ENCODE assay signal across 30 cellular contexts in genomic region chr7:47290466-47290865, GRCh38.
DNase-seq lines count a peak whose midpoint lies in the region; ATAC-seq, FAIRE-seq and TF ChIP-seq lines count a peak whose summit lies in the region.
"Had no signal": no experiment of that assay in that cellular context is flagged by ENCODE, and none has a peak within 500 bp of the region (broad histone marks: within the 10 kb centered on the region; RNA-seq: fewer than 3 reads in every experiment).

No MANE protein-coding gene starts in this region.

- ATAC-seq in psoas muscle (no peak), T-cell (replicated peaks in 1 of 4) (no peak)
- ATAC-seq: natural killer cell had no signal

- H3K27me3 Mint-ChIP-seq in HFFc6 (ENCODE audit: insufficient read depth), result peaks cover 5% of the 10 kb centered on the region
- peaks cover 0 to 2% of the 10 kb centered on the region in 2 donors for H3K27me3 Mint-ChIP-seq in T-cell
- no peaks in the 10 kb centered on the region for H3K27me3 Mint-ChIP-seq in activated naive CD4-positive, alpha-beta T cell treated with anti-CD3 and anti-CD28 coated beads for 36 hours (ENCODE audit: low read depth)
- H3K27me3 Mint-ChIP-seq: activated CD4-positive, alpha-beta memory T cell treated with anti-CD3 and anti-CD28 coated beads, Interleukin-2, amount 10 ng/mL, durations not matched to agents 7 days and 5 days; CD4-positive, alpha-beta T cell; central memory CD8-positive, alpha-beta T cell had no signal

- H3K4me3 ChIP-seq in BLaER1 treated with 17β-estradiol and CSF1 and Interleukin-3, amounts not matched to agents 10 nM and 100 nM, result 0 out of 20 replicates have a peak overlapping the region, but pooled peaks of 1 of the 10 experiments have one; percentile 12
- H3K4me3 ChIP-seq in bronchial epithelial cell (ENCODE audit: low read depth, low read length), result no peak overlapping the region
- H3K4me3 ChIP-seq in psoas muscle, result no peak overlapping the region
- H3K4me3 ChIP-seq: left ventricle myocardium inferior, transverse colon had no signal

- H3K4me2 ChIP-seq in BLaER1 treated with 17β-estradiol and CSF1 and Interleukin-3, amounts not matched to agents 10 nM and 100 nM, result peak overlapping the region; percentile 59 to 90 (median 74); a peak in 21 of 22 replicates

- WGBS in psoas muscle, 3 donors, result 97 to 100% (median 98%) methylated on average over 3 of the region's 3 CpGs

- H4K20me1 ChIP-seq in BLaER1 treated with 17β-estradiol and CSF1 and Interleukin-3, amounts not matched to agents 10 nM and 100 nM, result peaks cover 0 to 100% (median 0%) of the 10 kb centered on the region in 11 experiments; a peak in 4 of 22 replicates

- no peak for FAIRE-seq in bronchial epithelial cell (lab: Jason Lieb, UNC)
- FAIRE-seq: G401.6 had no signal

- CTCF ChIA-PET in T-cell (lab: Charles Lee), result no interaction called here
- CTCF ChIA-PET in activated naive CD4-positive, alpha-beta T cell treated with anti-CD3 and anti-CD28 coated beads for 36 hours (lab: Charles Lee), result no interaction called here

- peak overlapping the region; percentile 97; the same call in 1 of the 2 replicates for H3K27ac Mint-ChIP-seq in HFFc6
- no peak overlapping the region for H3K27ac Mint-ChIP-seq in T-cell
- no peak overlapping the region for H3K27ac Mint-ChIP-seq in activated naive CD4-positive, alpha-beta T cell treated with anti-CD3 and anti-CD28 coated beads for 36 hours
- H3K27ac Mint-ChIP-seq: activated CD4-positive, alpha-beta memory T cell treated with anti-CD3 and anti-CD28 coated beads, Interleukin-2, amount 10 ng/mL, durations not matched to agents 7 days and 5 days; CD4-positive, alpha-beta T cell; immature natural killer cell; natural killer cell had no signal

- peaks cover 38 to 75% (median 59%) of the 10 kb centered on the region in 10 experiments for H3K4me1 ChIP-seq in BLaER1 treated with 17β-estradiol and CSF1 and Interleukin-3, amounts not matched to agents 10 nM and 100 nM
- H3K4me1 ChIP-seq in psoas muscle, result peaks cover 29% of the 10 kb centered on the region

- no peaks in the 10 kb centered on the region for H3K9me3 Mint-ChIP-seq in HFFc6
- peaks cover under 1 to 3% (median 2%) of the 10 kb centered on the region in 3 donors for H3K9me3 Mint-ChIP-seq in T-cell
- H3K9me3 Mint-ChIP-seq in activated naive CD4-positive, alpha-beta T cell treated with anti-CD3 and anti-CD28 coated beads for 36 hours, result no peaks in the 10 kb centered on the region
- H3K9me3 Mint-ChIP-seq: activated CD4-positive, alpha-beta memory T cell treated with anti-CD3 and anti-CD28 coated beads, Interleukin-2, amount 10 ng/mL, durations not matched to agents 7 days and 5 days; CD4-positive, alpha-beta T cell; immature natural killer cell; natural killer cell had no signal

- H3K9me3 ChIP-seq in BLaER1 treated with 17β-estradiol and CSF1 and Interleukin-3, amounts not matched to agents 10 nM and 100 nM (replicated peaks in 1 of 11), result peaks cover 4 to 17% (median 10%) of the 10 kb centered on the region in 11 experiments; a peak in 18 of 22 replicates
- H3K9me3 ChIP-seq in psoas muscle, result no peaks in the 10 kb centered on the region
- H3K9me3 ChIP-seq: left ventricle myocardium inferior, transverse colon had no signal

- intact Hi-C loops in psoas muscle (cut with DNase I), result loop anchor here in 1 of 2 donors (5.0 kb wide), 1 partner anchor 47 kb away; no protein-coding TSS in a partner anchor
- intact Hi-C loops in activated naive CD4-positive, alpha-beta T cell treated with anti-CD3 and anti-CD28 coated beads for 36 hours (cut with micrococcal nuclease), result loop anchor here (5.0 kb wide), 1 partner anchor 72 kb away; no protein-coding TSS in a partner anchor

- no peak overlapping the region; the same call in 1 of the 2 replicates for H3K4me3 Mint-ChIP-seq in HFFc6
- no peak overlapping the region for H3K4me3 Mint-ChIP-seq in T-cell
- H3K4me3 Mint-ChIP-seq in activated naive CD4-positive, alpha-beta T cell treated with anti-CD3 and anti-CD28 coated beads for 36 hours, result no peak overlapping the region
- H3K4me3 Mint-ChIP-seq: activated CD4-positive, alpha-beta memory T cell treated with anti-CD3 and anti-CD28 coated beads, Interleukin-2, amount 10 ng/mL, durations not matched to agents 7 days and 5 days; CD4-positive, alpha-beta T cell; central memory CD8-positive, alpha-beta T cell; immature natural killer cell; natural killer cell had no signal

- peaks cover 35 to 100% (median 65%) of the 10 kb centered on the region in 11 experiments for H3K36me3 ChIP-seq in BLaER1 treated with 17β-estradiol and CSF1 and Interleukin-3, amounts not matched to agents 10 nM and 100 nM
- peaks cover 3% of the 10 kb centered on the region for H3K36me3 ChIP-seq in bronchial epithelial cell (ENCODE audit: control insufficient read depth, insufficient read depth, low read length)
- H3K36me3 ChIP-seq in psoas muscle (ENCODE audit: insufficient read depth in 1 of 2, low read depth in 1 of 2), result peaks cover 3 to 55% of the 10 kb centered on the region in 2 donors

- H3K4me1 Mint-ChIP-seq in HFFc6 (ENCODE audit: low read depth) (peaks cover 76% of the 10 kb centered on the region), T-cell (no peaks in the 10 kb centered on the region)
- peaks cover 5% of the 10 kb centered on the region for H3K4me1 Mint-ChIP-seq in activated naive CD4-positive, alpha-beta T cell treated with anti-CD3 and anti-CD28 coated beads for 36 hours (ENCODE audit: low read depth)
- H3K4me1 Mint-ChIP-seq: central memory CD8-positive, alpha-beta T cell; immature natural killer cell had no signal

- no peak for DNase-seq in HFFc6
- DNase-seq in bronchial epithelial cell (ENCODE audit: low read depth), result peak; percentile 54
- DNase-seq in psoas muscle, result no peak
- DNase-seq in SKM-1 treated with dmso at 0.1 percent for 144 hours (lab: John Stamatoyannopoulos, UW; ENCODE audit: unreplicated experiment), result no peak
- no peak for DNase-seq in epidermal melanocyte (ENCODE audit: insufficient read length, low spot score)
- no peak for DNase-seq in T-cell
- no peak for DNase-seq in activated naive CD4-positive, alpha-beta T cell treated with anti-CD3 and anti-CD28 coated beads for 36 hours
- DNase-seq: activated CD4-positive, alpha-beta memory T cell treated with anti-CD3 and anti-CD28 coated beads, Interleukin-2, amount 10 ng/mL, durations not matched to agents 7 days and 5 days; activated CD4-positive, CD25-positive, alpha-beta regulatory T cell; activated gamma-delta T cell treated with Interleukin-2 at 50 U/mL for 16 hours; amygdala; CD4-positive, alpha-beta T cell; DMS 273 treated with DMSO at 0.1 percent for 48 hours; foreskin melanocyte; hippocampal formation; immature natural killer cell; left ventricle myocardium inferior; midbrain; natural killer cell; NCI-H1105 treated with DMSO at 0.1 percent for 48 hours; NCI-H2081; NCI-H345; NCI-H82; retina; Right ventricle myocardium superior; stimulated activated naive CD8-positive, alpha-beta T cell treated with anti-CD3 and anti-CD28 coated beads, Interleukin-15, Interleukin-2, amounts not matched to agents 100 U/mL and 50 U/mL, for 24 hours; transverse colon had no signal

- H3K36me3 Mint-ChIP-seq in HFFc6 (ENCODE audit: low read depth) (peaks cover 63% of the 10 kb centered on the region), T-cell (no peaks in the 10 kb centered on the region)
- H3K36me3 Mint-ChIP-seq in activated naive CD4-positive, alpha-beta T cell treated with anti-CD3 and anti-CD28 coated beads for 36 hours (ENCODE audit: low read depth), result no peaks in the 10 kb centered on the region
- H3K36me3 Mint-ChIP-seq: immature natural killer cell, natural killer cell had no signal

- peak overlapping the region in 9 of 11 experiments; percentile 65 to 79 (median 74); a peak in 14 of 22 replicates for H3K9ac ChIP-seq in BLaER1 treated with 17β-estradiol and CSF1 and Interleukin-3, amounts not matched to agents 10 nM and 100 nM

- POLR2A ChIA-PET in T-cell (lab: Charles Lee), result no interaction called here

- H3K27ac ChIP-seq in BLaER1 treated with 17β-estradiol and CSF1 and Interleukin-3, amounts not matched to agents 10 nM and 100 nM, result peak overlapping the region in 10 of 11 experiments; percentile 63 to 94 (median 88); a peak in 20 of 22 replicates
- peak overlapping the region; percentile 85 for H3K27ac ChIP-seq in psoas muscle

- H3K27me3 ChIP-seq in BLaER1 treated with 17β-estradiol and CSF1 and Interleukin-3, amounts not matched to agents 10 nM and 100 nM, result no peaks in the 10 kb centered on the region
- H3K27me3 ChIP-seq in bronchial epithelial cell (ENCODE audit: control insufficient read depth, insufficient read depth, low read length), result no peaks in the 10 kb centered on the region
- H3K27me3 ChIP-seq in psoas muscle (ENCODE audit: insufficient read depth in 3 of 3, low read length in 2 of 3), result no peaks in the 10 kb centered on the region
- H3K27me3 ChIP-seq: transverse colon had no signal

- TF ChIP-seq CTCF in HFFc6 (IDR thresholded peaks at IDR 0.05) (no peak), bronchial epithelial cell (IDR thresholded peaks at IDR 0.05; ENCODE audit: insufficient read depth, low read length, severe bottlenecking) (no peak), psoas muscle (IDR thresholded peaks at IDR 0.05) (no peak)
